Comparison of ENCODE assay signal across 10 cellular contexts in the genomic region with DNA sequence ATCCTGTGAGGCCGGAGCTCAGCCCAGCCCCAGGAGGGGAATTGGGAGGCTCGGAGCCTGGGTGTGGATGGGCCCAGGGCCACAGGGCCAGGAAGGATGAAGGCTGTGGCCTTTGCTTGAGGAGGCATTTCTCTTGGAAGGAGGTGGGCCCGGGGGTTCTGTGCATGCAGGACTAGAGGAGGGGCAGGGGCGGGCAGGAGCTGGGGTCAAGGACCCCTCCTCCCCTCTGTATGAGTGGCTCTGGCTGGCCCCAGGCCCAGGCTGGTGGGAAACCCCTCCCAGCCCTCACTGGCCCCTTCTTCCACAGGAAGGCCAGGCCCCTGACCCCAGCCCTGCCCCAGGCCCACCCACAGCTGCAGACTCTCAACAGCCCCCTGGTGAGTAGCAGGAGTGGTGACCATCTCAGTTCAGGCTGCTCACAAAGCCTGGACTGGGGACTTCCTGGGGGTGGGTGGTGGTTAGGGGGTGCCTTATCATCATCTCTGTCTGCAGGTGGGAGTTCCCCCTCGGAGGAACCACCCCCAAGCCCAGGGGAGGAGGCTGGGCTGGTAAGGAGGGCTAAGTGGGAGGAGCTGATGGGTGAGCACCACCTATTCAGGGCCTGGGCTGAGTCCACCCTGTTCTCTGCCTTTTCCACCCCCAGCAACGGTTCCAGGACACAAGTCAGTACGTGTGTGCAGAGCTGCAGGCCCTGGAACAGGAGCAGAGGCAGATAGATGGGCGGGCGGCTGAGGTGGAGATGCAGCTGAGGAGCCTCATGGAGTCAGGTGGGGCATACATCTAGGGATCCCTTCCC. TPM values are rescaled to one million over a fixed set of nuclear protein-coding genes. Genes with fewer than 3 reads are reported as not detected.
DNase-seq lines count a peak whose midpoint lies in the region; ATAC-seq and TF ChIP-seq lines count a peak whose summit lies in the region.
"Had no signal": no experiment of that assay in that cellular context is flagged by ENCODE, and none has a peak within 500 bp of the region (broad histone marks: within the 10 kb centered on the region; RNA-seq: fewer than 3 reads in every experiment).

No MANE protein-coding gene starts in this region.

- intact Hi-C loops in left ventricle myocardium inferior (cut with micrococcal nuclease) (loop anchor here (10.0 kb wide), 1 partner anchor 55 kb away; no protein-coding TSS in a partner anchor), cardiac septum (cut with DNase I) (loop anchor here (2.0 to 5.0 kb wide), 2 partner anchors 15 to 47 kb away; no protein-coding TSS in a partner anchor), A673 (cut with micrococcal nuclease; ENCODE audit: unreplicated experiment) (no loop called here)

- POLR2A ChIA-PET in A673 (lab: Charles Lee; ENCODE audit: low non-redundant PET): no interaction called here

- H3K4me1 ChIP-seq in left ventricle myocardium inferior (peaks cover 88% of the 10 kb centered on the region), A673 (ENCODE audit: insufficient read depth, low read length, poor library complexity, severe bottlenecking) (no peaks in the 10 kb centered on the region), suprapubic skin (peaks cover 85% of the 10 kb centered on the region)

- CTCF ChIA-PET in A673 (lab: Charles Lee): no interaction called here

- H3K36me3 ChIP-seq in left ventricle myocardium inferior (peaks cover 24% of the 10 kb centered on the region), A673 (ENCODE audit: insufficient read depth, low read length, poor library complexity, severe bottlenecking) (peaks cover 10% of the 10 kb centered on the region), suprapubic skin (peaks cover 23% of the 10 kb centered on the region)

- TF ChIP-seq POLR2A in suprapubic skin (IDR thresholded peaks at IDR 0.05): no peak

- WGBS in suprapubic skin: 66% methylated on average over 7 of the region's 9 CpGs

- no peak for TF ChIP-seq CTCF in left ventricle myocardium inferior (IDR thresholded peaks at IDR 0.05; ENCODE audit: borderline replicate concordance)
- no peak for TF ChIP-seq CTCF in VCaP (conservative IDR thresholded peaks at IDR 0.05)
- TF ChIP-seq CTCF in A673 (conservative IDR thresholded peaks at IDR 0.05; ENCODE audit: low read depth, low read length): no peak
- TF ChIP-seq CTCF in suprapubic skin (IDR thresholded peaks at IDR 0.05): no peak

- H3K27ac ChIP-seq in left ventricle myocardium inferior (replicated peaks): peak overlapping the region; percentile 91
- H3K27ac ChIP-seq in VCaP: peak overlapping the region; percentile 27
- H3K27ac ChIP-seq in A673 (ENCODE audit: low read depth, low read length, poor library complexity, severe bottlenecking): no peak overlapping the region
- H3K27ac ChIP-seq in suprapubic skin: no peak overlapping the region
- H3K27ac ChIP-seq: C4-2B had no signal

- ATAC-seq in HG03342 (IDR thresholded peaks at IDR 0.05; ENCODE audit: unreplicated experiment): no peak

- no peaks in the 10 kb centered on the region for H3K9me3 ChIP-seq in left ventricle myocardium inferior (replicated peaks)
- H3K9me3 ChIP-seq in A673 (ENCODE audit: low read depth, low read length, poor library complexity, severe bottlenecking): no peaks in the 10 kb centered on the region
- no peaks in the 10 kb centered on the region for H3K9me3 ChIP-seq in suprapubic skin
- H3K9me3 ChIP-seq: upper lobe of left lung had no signal

- no peak overlapping the region for H3K4me3 ChIP-seq in left ventricle myocardium inferior
- no peak overlapping the region for H3K4me3 ChIP-seq in A673 (ENCODE audit: low read depth, low read length, poor library complexity, severe bottlenecking)
- H3K4me3 ChIP-seq in suprapubic skin: no peak overlapping the region
- H3K4me3 ChIP-seq: upper lobe of left lung had no signal

- DNase-seq in left ventricle myocardium inferior: no peak
- DNase-seq in cardiac septum (ENCODE audit: low spot score): no peak
- peak; percentile 20 for DNase-seq in left kidney (ENCODE audit: low read depth, low spot score)
- no peak for DNase-seq in DMS79 treated with DMSO at 0.1 percent for 48 hours (lab: John Stamatoyannopoulos, UW)
- no peak for DNase-seq in A673 (ENCODE audit: low spot score)
- DNase-seq in suprapubic skin (ENCODE audit: low spot score in 2 of 2): no peak

- TF ChIP-seq EP300 in suprapubic skin (IDR thresholded peaks at IDR 0.05): no peak

- BruUV-seq in A673 (replicated peaks; lab: Mats Ljungman, UMichigan): no TSS peak

- peaks cover 7% of the 10 kb centered on the region for H3K27me3 ChIP-seq in left ventricle myocardium inferior (ENCODE audit: low read depth)
- H3K27me3 ChIP-seq in A673 (replicated peaks; ENCODE audit: insufficient read depth, low read depth, low read length, poor library complexity): no peaks in the 10 kb centered on the region
- H3K27me3 ChIP-seq in suprapubic skin: no peaks in the 10 kb centered on the region
- H3K27me3 ChIP-seq: upper lobe of left lung had no signal

RNA-seq across cellular contexts. Expression of a gene that starts 6.0 kb away (rescaled TPM):
- total RNA-seq in left ventricle myocardium inferior (0.85 TPM), cardiac septum (1.5 TPM), A673 (2021) (1.7 and 2.3 TPM in 2 replicates), suprapubic skin (100 to 1,000 TPM in 3 of 4 donors, 10 to 100 TPM in 1; 32.6 to 183 (median 144) TPM)

RNA-seq across cellular contexts. Expression of a gene that starts 13.8 kb away (rescaled TPM):
- total RNA-seq in left ventricle myocardium inferior: 69.5 TPM
- 174 TPM for total RNA-seq in cardiac septum
- 29.5 and 40.9 TPM in 2 replicates for total RNA-seq in A673 (2021)
- 100 to 1,000 TPM in 1 of 4 donors, 10 to 100 TPM in 3; 40.3 to 150 (median 56.2) TPM for total RNA-seq in suprapubic skin

RNA-seq across cellular contexts. Expression of a gene that starts 17.3 kb away (rescaled TPM):
- total RNA-seq in left ventricle myocardium inferior: 40.9 TPM
- 47.4 TPM for total RNA-seq in cardiac septum
- 79.8 and 88.3 TPM in 2 replicates for total RNA-seq in A673 (2021)
- total RNA-seq in suprapubic skin: 100 to 1,000 TPM in 1 of 4 donors, 10 to 100 TPM in 3; 45.2 to 103 (median 72.0) TPM

RNA-seq across cellular contexts. Expression of a gene that starts 19.4 kb away (rescaled TPM):
- total RNA-seq in left ventricle myocardium inferior (21.1 TPM), cardiac septum (28.3 TPM), A673 (2021) (95.4 and 98.9 TPM in 2 replicates), suprapubic skin (10 to 100 TPM; 60.9 to 97.4 (median 77.9) TPM)

RNA-seq across cellular contexts. Expression of a gene that starts 24.4 kb away (rescaled TPM):
- total RNA-seq in left ventricle myocardium inferior: 32.4 TPM
- total RNA-seq in cardiac septum: 42.5 TPM
- total RNA-seq in A673 (2021): 92.8 and 94.2 TPM in 2 replicates
- 10 to 100 TPM; 29.2 to 45.5 (median 37.0) TPM for total RNA-seq in suprapubic skin

Comparison
In these comparisons a context has a peak if more than half of its experiments do, and no peak if none do; other contexts are left out.
1. H3K27ac ChIP-seq: peak in left ventricle myocardium inferior (single experiment) and VCaP (single experiment); none in A673 (single experiment) and suprapubic skin (single experiment).
2. RNA of a gene that starts 6.0 kb away (total RNA-seq): 32.6 to 183 TPM in suprapubic skin; 1.7 to 2.3 TPM in A673, 1.5 TPM in cardiac septum (single experiment) and 0.85 TPM in left ventricle myocardium inferior (single experiment); every median in the first group is over 10 times any median in the second.